Comparison of ENCODE assay signal across 24 cellular contexts in the genomic region with DNA sequence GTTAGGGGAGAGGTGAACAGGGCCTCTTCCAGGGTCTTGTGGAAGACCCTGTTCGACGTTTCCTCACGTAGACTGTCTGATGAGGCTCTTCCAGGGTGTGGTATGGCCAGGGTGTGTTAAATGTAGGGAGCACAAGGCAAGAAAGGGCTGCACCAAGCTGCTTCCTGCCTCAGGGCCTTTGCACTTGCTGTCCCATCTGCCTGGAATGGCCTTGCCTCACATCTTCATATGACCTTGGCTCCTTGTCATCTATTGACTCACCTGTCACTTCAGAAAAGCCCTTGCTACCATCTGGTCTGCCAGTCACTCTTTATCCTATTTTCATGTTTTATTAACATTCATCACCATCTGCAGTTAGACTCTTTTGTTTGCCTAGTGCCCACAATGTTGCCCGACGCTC. TPM values are rescaled to one million over a fixed set of nuclear protein-coding genes. Genes with fewer than 3 reads are reported as not detected.
DNase-seq lines count a peak whose midpoint lies in the region; ATAC-seq and TF ChIP-seq lines count a peak whose summit lies in the region.
"Had no signal": no experiment of that assay in that cellular context is flagged by ENCODE, and none has a peak within 500 bp of the region (broad histone marks: within the 10 kb centered on the region; RNA-seq: fewer than 3 reads in every experiment).

No MANE protein-coding gene starts in this region.

- no peak for TF ChIP-seq CTCF in nephron progenitor cell (IDR thresholded peaks at IDR 0.05)
- TF ChIP-seq CTCF in mesothelial cell of epicardium (IDR thresholded peaks at IDR 0.05; ENCODE audit: unreplicated experiment): no peak

- H3K27ac Mint-ChIP-seq in nephron progenitor cell (peak overlapping the region; percentile 40), mesothelial cell of epicardium (no peak overlapping the region)
- H3K27ac Mint-ChIP-seq: activated CD4-positive, alpha-beta memory T cell treated with anti-CD3 and anti-CD28 coated beads, Interleukin-2, amount 10 ng/mL, durations not matched to agents 7 days and 5 days; dendritic cell treated with granulocyte-macrophage colony-stimulating factor and Interleukin-4, amounts not matched to agents 40 ng/mL and 50 ng/mL, for 4 days; IgD-negative memory B cell had no signal

- H3K9me3 Mint-ChIP-seq in nephron progenitor cell (peaks cover 18% of the 10 kb centered on the region), mesothelial cell of epicardium (peaks cover 9% of the 10 kb centered on the region)
- H3K9me3 Mint-ChIP-seq: dendritic cell treated with granulocyte-macrophage colony-stimulating factor and Interleukin-4, amounts not matched to agents 40 ng/mL and 50 ng/mL, for 4 days; natural killer cell had no signal

- H3K4me1 Mint-ChIP-seq in nephron progenitor cell (peaks cover 13% of the 10 kb centered on the region), mesothelial cell of epicardium (peaks cover 10% of the 10 kb centered on the region)

- H3K4me3 Mint-ChIP-seq in nephron progenitor cell: no peak overlapping the region
- no peak overlapping the region for H3K4me3 Mint-ChIP-seq in mesothelial cell of epicardium
- H3K4me3 Mint-ChIP-seq: activated CD4-positive, alpha-beta memory T cell treated with anti-CD3 and anti-CD28 coated beads, Interleukin-2, amount 10 ng/mL, durations not matched to agents 7 days and 5 days; dendritic cell treated with granulocyte-macrophage colony-stimulating factor and Interleukin-4, amounts not matched to agents 40 ng/mL and 50 ng/mL, for 4 days; IgD-negative memory B cell; natural killer cell had no signal

- H3K36me3 Mint-ChIP-seq in nephron progenitor cell (ENCODE audit: low read depth) (peaks cover 86% of the 10 kb centered on the region), mesothelial cell of epicardium (peaks cover 24% of the 10 kb centered on the region)
- H3K36me3 Mint-ChIP-seq: natural killer cell had no signal

- no peak for ATAC-seq in GM18520 (IDR thresholded peaks at IDR 0.05; ENCODE audit: unreplicated experiment)
- ATAC-seq: natural killer cell had no signal

- peak; percentile 41 for DNase-seq in DMS 273 treated with DMSO at 0.1 percent for 48 hours (lab: John Stamatoyannopoulos, UW)
- peak; percentile 46 for DNase-seq in NCI-H1694 treated with DMSO at 0.1 percent for 48 hours (lab: John Stamatoyannopoulos, UW)
- DNase-seq in SHP77 (lab: John Stamatoyannopoulos, UW): peak; percentile 33 to 53
- no peak for DNase-seq in nephron progenitor cell
- DNase-seq in mesothelial cell of epicardium (ENCODE audit: low spot score in 2 of 2, unreplicated experiment in 2 of 2): no peak
- DNase-seq in Kasumi-1 (lab: John Stamatoyannopoulos, UW): no peak
- DNase-seq: activated CD4-positive, alpha-beta memory T cell treated with anti-CD3 and anti-CD28 coated beads, Interleukin-2, amount 10 ng/mL, durations not matched to agents 7 days and 5 days; activated CD8-positive, alpha-beta memory T cell treated with anti-CD3 and anti-CD28 coated beads, Interleukin-2, amount 50 U/mL, for 4 hours; activated naive CD4-positive, alpha-beta T cell treated with Interleukin-2 at 50 U/mL for 16 hours; adrenal gland; COR-L47; DMS79 treated with DMSO at 0.1 percent for 48 hours; foreskin fibroblast; GDM1; kidney; natural killer cell; NCI-H1105; NCI-H2107; stimulated activated CD4-positive, alpha-beta T cell treated with anti-CD3 and anti-CD28 coated beads, Interleukin-15, amount 100 ng/mL, for 24 hours; stimulated activated CD4-positive, alpha-beta T cell treated with anti-CD3 and anti-CD28 coated beads, Interleukin-4, amount 100 ng/mL, for 4 hours; SW 1271 had no signal

- H3K27me3 Mint-ChIP-seq in nephron progenitor cell (ENCODE audit: low read depth, poor library complexity) (peaks cover 3% of the 10 kb centered on the region), mesothelial cell of epicardium (ENCODE audit: low read depth) (no peaks in the 10 kb centered on the region)
- H3K27me3 Mint-ChIP-seq: activated CD4-positive, alpha-beta memory T cell treated with anti-CD3 and anti-CD28 coated beads, Interleukin-2, amount 10 ng/mL, durations not matched to agents 7 days and 5 days; dendritic cell treated with granulocyte-macrophage colony-stimulating factor and Interleukin-4, amounts not matched to agents 40 ng/mL and 50 ng/mL, for 4 days; IgD-negative memory B cell had no signal

RNA-seq across cellular contexts. Expression of gene E2F3, which starts 31.0 kb away (rescaled TPM):
- 24.2 to 24.7 TPM (median 24.4 TPM) in 3 replicates for total RNA-seq in mesothelial cell of epicardium

Comparison
In these comparisons a context has a peak if more than half of its experiments do, and no peak if none do; other contexts are left out.
1. DNase-seq: peak in DMS 273 treated with DMSO at 0.1 percent for 48 hours (single experiment), NCI-H1694 treated with DMSO at 0.1 percent for 48 hours (single experiment) and SHP77 (2 of 2); none in nephron progenitor cell (single experiment), mesothelial cell of epicardium (0 of 2) and Kasumi-1 (0 of 2).